In genomic region chr3:171121801-171122200, GRCh38 we compare ENCODE assay signal across 17 cellular contexts.
DNase-seq lines count a peak whose midpoint lies in the region; ATAC-seq lines count a peak whose summit lies in the region.
"Had no signal": no experiment of that assay in that cellular context is flagged by ENCODE, and none has a peak within 500 bp of the region (broad histone marks: within the 10 kb centered on the region; RNA-seq: fewer than 3 reads in every experiment).

No MANE protein-coding gene starts in this region.

- DNase-seq in COLO829 (ENCODE audit: low spot score) (peak; percentile 57), foreskin melanocyte (peak; percentile 73), substantia nigra (lab: John Stamatoyannopoulos, UW) (no peak), UCSD-AML1 (lab: John Stamatoyannopoulos, UW; ENCODE audit: unreplicated experiment) (no peak)
- DNase-seq: 8988T; Calu3; CD4-positive, alpha-beta memory T cell; DMS79 treated with DMSO at 0.1 percent for 48 hours; GF-D8; GOT3; H7; HFFc6 had no signal

- ATAC-seq in HG02588 (IDR thresholded peaks at IDR 0.05; ENCODE audit: unreplicated experiment) (no peak), HG03520 (IDR thresholded peaks at IDR 0.05; ENCODE audit: unreplicated experiment) (no peak)
- ATAC-seq: HCT116 had no signal

- peak overlapping the region; percentile 43 for H3K27ac ChIP-seq in cingulate gyrus (ENCODE audit: low read depth, low read length)
- peak overlapping the region; percentile 2 for H3K27ac ChIP-seq in substantia nigra (ENCODE audit: low read depth, low read length, poor library complexity, severe bottlenecking)
- H3K27ac ChIP-seq: BLaER1 had no signal

Comparison
In these comparisons a context has a peak if more than half of its experiments do, and no peak if none do; other contexts are left out.
1. DNase-seq: peak in COLO829 (single experiment) and foreskin melanocyte (single experiment); none in substantia nigra (0 of 49) and UCSD-AML1 (single experiment).